In the genomic region with DNA sequence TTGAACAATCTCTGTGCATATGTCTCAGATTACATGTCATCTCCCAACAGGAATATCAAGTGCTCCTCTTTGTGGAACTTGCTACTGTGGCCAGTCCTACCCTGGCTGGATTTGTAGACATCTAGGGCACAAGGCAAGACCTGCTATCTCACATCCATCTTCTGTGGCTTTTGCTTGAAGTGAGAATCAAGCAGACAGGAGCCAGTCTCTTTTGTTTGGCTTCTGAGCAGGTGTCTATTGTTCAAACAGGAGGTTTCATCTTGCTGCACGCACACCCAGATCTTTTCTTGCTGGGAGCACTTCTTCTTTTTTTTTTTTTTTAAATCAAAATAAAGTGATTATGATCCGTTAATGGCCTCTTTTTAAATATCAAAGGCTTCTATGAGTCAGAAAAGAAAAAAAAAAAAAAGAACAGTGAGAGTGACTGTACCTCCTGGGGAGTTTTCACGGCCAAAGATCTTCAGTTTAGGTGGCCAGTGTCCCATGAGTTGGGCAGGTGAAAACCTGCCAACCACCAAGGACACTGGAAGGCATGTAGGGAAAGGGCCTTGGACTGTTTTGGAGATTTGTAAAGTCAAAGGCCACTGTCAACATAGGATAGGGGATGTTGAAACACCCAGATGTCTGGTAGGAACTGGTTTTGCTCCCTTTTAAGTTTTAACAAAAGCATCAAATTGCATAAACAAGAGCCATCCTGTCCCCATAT, we compare ENCODE assay signal across 1 cellular context.
TF ChIP-seq lines count a peak whose summit lies in the region.

No MANE protein-coding gene starts in this region.

TF ChIP-seq in HepG2, 621 proteins besides CTCF, POLR2A, EP300 and RAD21 (continued from another document and continues in another):
- TF ChIP-seq ZNF3 (CRISPR knock-in tag; IDR thresholded peaks at IDR 0.05) (no peak), SALL1 (CRISPR knock-in tag; IDR thresholded peaks at IDR 0.05) (peak; percentile 53), RELA (CRISPR knock-in tag; IDR thresholded peaks at IDR 0.05) (no peak), ZNF121 (CRISPR knock-in tag; IDR thresholded peaks at IDR 0.05) (peak; percentile 41; the same call in 1 of the 2 replicates), CBX1 (IDR thresholded peaks at IDR 0.05; ENCODE audit: low read depth) (no peak), SOX5 (CRISPR knock-in tag; IDR thresholded peaks at IDR 0.05; ENCODE audit: borderline replicate concordance) (peak; percentile 74), PHB2 (IDR thresholded peaks at IDR 0.05; ENCODE audit: partially characterized antibody) (no peak), SIX4 (CRISPR knock-in tag; IDR thresholded peaks at IDR 0.05) (peak; percentile 40; the same call in 1 of the 2 replicates), HDAC2 (CRISPR knock-in tag; IDR thresholded peaks at IDR 0.05) (no peak), SOX6 (IDR thresholded peaks at IDR 0.05) (no peak), SOX6 (CRISPR knock-in tag; IDR thresholded peaks at IDR 0.05) (peak; percentile 84), ZNF567 (CRISPR knock-in tag; IDR thresholded peaks at IDR 0.05; ENCODE audit: borderline replicate concordance) (no peak), NFYB (CRISPR knock-in tag; IDR thresholded peaks at IDR 0.05) (no peak), HNF4A (CRISPR knock-in tag; IDR thresholded peaks at IDR 0.05) (peak; percentile 63), ZNF790 (CRISPR knock-in tag; IDR thresholded peaks at IDR 0.05; ENCODE audit: borderline replicate concordance) (no peak), NCOA2 (CRISPR knock-in tag; IDR thresholded peaks at IDR 0.05) (peak; percentile 54; the same call in 1 of the 2 replicates), NR2F6 (IDR thresholded peaks at IDR 0.05) (peak; percentile 58), NR2F6 (CRISPR knock-in tag; IDR thresholded peaks at IDR 0.05) (peak; percentile 42; the same call in 1 of the 2 replicates), ZNF333 (CRISPR knock-in tag; IDR thresholded peaks at IDR 0.05; ENCODE audit: borderline replicate concordance) (no peak), HMGA1 (CRISPR knock-in tag; conservative IDR thresholded peaks at IDR 0.05) (no peak), U2AF1 (optimal IDR thresholded peaks at IDR 0.05; ENCODE audit: low read depth, low read length) (no peak), FOXK2 (IDR thresholded peaks at IDR 0.05) (no peak), RXRB (CRISPR knock-in tag; IDR thresholded peaks at IDR 0.05; ENCODE audit: borderline replicate concordance) (peak; percentile 15; the same call in 1 of the 2 replicates), MEF2D (CRISPR knock-in tag; IDR thresholded peaks at IDR 0.05) (no peak), ZNF34 (CRISPR knock-in tag; IDR thresholded peaks at IDR 0.05; ENCODE audit: borderline replicate concordance) (no peak), GFI1 (CRISPR knock-in tag; IDR thresholded peaks at IDR 0.05; ENCODE audit: borderline replicate concordance) (no peak), NFKBIZ (CRISPR knock-in tag; IDR thresholded peaks at IDR 0.05) (no peak), ETV5 (CRISPR knock-in tag; IDR thresholded peaks at IDR 0.05; ENCODE audit: borderline replicate concordance) (no peak), FOXP1 (IDR thresholded peaks at IDR 0.05) (no peak), FOXP1 (CRISPR knock-in tag; IDR thresholded peaks at IDR 0.05) (0 out of 2 replicates have a peak, but pooled peaks have one; percentile 19), ATF1 (CRISPR knock-in tag; IDR thresholded peaks at IDR 0.05) (no peak), MIXL1 (CRISPR knock-in tag; IDR thresholded peaks at IDR 0.05) (no peak), CBFB (CRISPR knock-in tag; IDR thresholded peaks at IDR 0.05) (no peak), NFE2L1 (CRISPR knock-in tag; IDR thresholded peaks at IDR 0.05; ENCODE audit: borderline replicate concordance) (no peak), HNF4G (IDR thresholded peaks at IDR 0.05; ENCODE audit: borderline replicate concordance, low read depth, low read length) (no peak), HNF4G (CRISPR knock-in tag; IDR thresholded peaks at IDR 0.05; ENCODE audit: borderline replicate concordance, low read depth) (no peak)
- TF ChIP-seq, protein P1, sequence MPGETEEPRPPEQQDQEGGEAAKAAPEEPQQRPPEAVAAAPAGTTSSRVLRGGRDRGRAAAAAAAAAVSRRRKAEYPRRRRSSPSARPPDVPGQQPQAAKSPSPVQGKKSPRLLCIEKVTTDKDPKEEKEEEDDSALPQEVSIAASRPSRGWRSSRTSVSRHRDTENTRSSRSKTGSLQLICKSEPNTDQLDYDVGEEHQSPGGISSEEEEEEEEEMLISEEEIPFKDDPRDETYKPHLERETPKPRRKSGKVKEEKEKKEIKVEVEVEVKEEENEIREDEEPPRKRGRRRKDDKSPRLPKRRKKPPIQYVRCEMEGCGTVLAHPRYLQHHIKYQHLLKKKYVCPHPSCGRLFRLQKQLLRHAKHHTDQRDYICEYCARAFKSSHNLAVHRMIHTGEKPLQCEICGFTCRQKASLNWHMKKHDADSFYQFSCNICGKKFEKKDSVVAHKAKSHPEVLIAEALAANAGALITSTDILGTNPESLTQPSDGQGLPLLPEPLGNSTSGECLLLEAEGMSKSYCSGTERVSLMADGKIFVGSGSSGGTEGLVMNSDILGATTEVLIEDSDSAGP (CRISPR knock-in tag; IDR thresholded peaks at IDR 0.05; ENCODE audit: borderline replicate concordance), result no peak
- TF ChIP-seq, protein P2, sequence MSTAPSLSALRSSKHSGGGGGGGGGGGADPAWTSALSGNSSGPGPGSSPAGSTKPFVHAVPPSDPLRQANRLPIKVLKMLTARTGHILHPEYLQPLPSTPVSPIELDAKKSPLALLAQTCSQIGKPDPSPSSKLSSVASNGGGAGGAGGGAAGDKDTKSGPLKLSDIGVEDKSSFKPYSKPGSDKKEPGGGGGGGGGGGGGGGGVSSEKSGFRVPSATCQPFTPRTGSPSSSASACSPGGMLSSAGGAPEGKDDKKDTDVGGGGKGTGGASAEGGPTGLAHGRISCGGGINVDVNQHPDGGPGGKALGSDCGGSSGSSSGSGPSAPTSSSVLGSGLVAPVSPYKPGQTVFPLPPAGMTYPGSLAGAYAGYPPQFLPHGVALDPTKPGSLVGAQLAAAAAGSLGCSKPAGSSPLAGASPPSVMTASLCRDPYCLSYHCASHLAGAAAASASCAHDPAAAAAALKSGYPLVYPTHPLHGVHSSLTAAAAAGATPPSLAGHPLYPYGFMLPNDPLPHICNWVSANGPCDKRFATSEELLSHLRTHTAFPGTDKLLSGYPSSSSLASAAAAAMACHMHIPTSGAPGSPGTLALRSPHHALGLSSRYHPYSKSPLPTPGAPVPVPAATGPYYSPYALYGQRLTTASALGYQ (CRISPR knock-in tag; IDR thresholded peaks at IDR 0.05), result no peak
- TF ChIP-seq, protein P3, sequence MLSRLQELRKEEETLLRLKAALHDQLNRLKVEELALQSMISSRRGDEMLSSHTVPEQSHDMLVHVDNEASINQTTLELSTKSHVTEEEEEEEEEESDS (CRISPR knock-in tag; IDR thresholded peaks at IDR 0.05; ENCODE audit: borderline replicate concordance), result no peak
- TF ChIP-seq, protein P4, sequence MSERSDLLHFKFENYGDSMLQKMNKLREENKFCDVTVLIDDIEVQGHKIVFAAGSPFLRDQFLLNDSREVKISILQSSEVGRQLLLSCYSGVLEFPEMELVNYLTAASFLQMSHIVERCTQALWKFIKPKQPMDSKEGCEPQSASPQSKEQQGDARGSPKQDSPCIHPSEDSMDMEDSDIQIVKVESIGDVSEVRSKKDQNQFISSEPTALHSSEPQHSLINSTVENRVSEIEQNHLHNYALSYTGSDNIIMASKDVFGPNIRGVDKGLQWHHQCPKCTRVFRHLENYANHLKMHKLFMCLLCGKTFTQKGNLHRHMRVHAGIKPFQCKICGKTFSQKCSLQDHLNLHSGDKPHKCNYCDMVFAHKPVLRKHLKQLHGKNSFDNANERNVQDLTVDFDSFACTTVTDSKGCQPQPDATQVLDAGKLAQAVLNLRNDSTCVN (CRISPR knock-in tag; IDR thresholded peaks at IDR 0.05; ENCODE audit: borderline replicate concordance), result no peak
- TF ChIP-seq, protein P5, sequence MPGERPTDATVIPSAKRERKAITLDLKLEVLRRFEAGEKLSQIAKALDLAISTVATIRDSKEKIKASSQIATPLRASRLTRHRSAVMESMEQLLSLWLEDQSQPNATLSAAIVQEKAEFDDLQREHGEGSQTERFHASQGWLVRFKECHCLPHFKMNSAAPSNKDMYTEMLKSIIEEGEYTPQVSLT (CRISPR knock-in tag; IDR thresholded peaks at IDR 0.05; ENCODE audit: borderline replicate concordance, low read depth), result no peak
- TF ChIP-seq, protein P6, sequence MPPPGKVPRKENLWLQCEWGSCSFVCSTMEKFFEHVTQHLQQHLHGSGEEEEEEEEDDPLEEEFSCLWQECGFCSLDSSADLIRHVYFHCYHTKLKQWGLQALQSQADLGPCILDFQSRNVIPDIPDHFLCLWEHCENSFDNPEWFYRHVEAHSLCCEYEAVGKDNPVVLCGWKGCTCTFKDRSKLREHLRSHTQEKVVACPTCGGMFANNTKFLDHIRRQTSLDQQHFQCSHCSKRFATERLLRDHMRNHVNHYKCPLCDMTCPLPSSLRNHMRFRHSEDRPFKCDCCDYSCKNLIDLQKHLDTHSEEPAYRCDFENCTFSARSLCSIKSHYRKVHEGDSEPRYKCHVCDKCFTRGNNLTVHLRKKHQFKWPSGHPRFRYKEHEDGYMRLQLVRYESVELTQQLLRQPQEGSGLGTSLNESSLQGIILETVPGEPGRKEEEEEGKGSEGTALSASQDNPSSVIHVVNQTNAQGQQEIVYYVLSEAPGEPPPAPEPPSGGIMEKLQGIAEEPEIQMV (CRISPR knock-in tag; IDR thresholded peaks at IDR 0.05; ENCODE audit: low read depth), result no peak
- TF ChIP-seq, protein P7, sequence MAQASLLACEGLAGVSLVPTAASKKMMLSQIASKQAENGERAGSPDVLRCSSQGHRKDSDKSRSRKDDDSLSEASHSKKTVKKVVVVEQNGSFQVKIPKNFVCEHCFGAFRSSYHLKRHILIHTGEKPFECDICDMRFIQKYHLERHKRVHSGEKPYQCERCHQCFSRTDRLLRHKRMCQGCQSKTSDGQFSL (CRISPR knock-in tag; IDR thresholded peaks at IDR 0.05), result no peak
- TF ChIP-seq, protein P8, sequence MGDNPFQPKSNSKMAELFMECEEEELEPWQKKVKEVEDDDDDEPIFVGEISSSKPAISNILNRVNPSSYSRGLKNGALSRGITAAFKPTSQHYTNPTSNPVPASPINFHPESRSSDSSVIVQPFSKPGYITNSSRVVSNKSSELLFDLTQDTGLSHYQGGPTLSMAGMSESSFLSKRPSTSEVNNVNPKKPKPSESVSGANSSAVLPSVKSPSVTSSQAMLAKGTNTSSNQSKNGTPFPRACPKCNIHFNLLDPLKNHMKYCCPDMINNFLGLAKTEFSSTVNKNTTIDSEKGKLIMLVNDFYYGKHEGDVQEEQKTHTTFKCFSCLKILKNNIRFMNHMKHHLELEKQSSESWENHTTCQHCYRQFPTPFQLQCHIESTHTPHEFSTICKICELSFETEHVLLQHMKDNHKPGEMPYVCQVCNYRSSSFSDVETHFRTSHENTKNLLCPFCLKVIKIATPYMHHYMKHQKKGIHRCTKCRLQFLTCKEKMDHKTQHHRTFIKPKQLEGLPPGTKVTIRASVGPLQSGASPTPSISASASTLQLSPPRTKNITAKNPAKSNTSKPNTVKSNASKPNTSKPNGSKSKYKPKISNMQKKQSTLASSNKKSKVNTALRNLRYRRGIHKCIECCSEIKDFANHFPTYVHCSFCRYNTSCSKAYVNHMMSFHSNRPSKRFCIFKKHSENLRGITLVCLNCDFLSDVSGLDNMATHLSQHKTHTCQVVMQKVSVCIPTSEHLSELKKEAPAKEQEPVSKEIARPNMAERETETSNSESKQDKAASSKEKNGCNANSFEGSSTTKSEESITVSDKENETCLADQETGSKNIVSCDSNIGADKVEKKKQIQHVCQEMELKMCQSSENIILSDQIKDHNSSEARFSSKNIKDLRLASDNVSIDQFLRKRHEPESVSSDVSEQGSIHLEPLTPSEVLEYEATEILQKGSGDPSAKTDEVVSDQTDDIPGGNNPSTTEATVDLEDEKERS (CRISPR knock-in tag; IDR thresholded peaks at IDR 0.05), result no peak
- TF ChIP-seq, protein P9, sequence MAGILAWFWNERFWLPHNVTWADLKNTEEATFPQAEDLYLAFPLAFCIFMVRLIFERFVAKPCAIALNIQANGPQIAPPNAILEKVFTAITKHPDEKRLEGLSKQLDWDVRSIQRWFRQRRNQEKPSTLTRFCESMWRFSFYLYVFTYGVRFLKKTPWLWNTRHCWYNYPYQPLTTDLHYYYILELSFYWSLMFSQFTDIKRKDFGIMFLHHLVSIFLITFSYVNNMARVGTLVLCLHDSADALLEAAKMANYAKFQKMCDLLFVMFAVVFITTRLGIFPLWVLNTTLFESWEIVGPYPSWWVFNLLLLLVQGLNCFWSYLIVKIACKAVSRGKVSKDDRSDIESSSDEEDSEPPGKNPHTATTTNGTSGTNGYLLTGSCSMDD (CRISPR knock-in tag; IDR thresholded peaks at IDR 0.05), result no peak
- TF ChIP-seq, protein P10, sequence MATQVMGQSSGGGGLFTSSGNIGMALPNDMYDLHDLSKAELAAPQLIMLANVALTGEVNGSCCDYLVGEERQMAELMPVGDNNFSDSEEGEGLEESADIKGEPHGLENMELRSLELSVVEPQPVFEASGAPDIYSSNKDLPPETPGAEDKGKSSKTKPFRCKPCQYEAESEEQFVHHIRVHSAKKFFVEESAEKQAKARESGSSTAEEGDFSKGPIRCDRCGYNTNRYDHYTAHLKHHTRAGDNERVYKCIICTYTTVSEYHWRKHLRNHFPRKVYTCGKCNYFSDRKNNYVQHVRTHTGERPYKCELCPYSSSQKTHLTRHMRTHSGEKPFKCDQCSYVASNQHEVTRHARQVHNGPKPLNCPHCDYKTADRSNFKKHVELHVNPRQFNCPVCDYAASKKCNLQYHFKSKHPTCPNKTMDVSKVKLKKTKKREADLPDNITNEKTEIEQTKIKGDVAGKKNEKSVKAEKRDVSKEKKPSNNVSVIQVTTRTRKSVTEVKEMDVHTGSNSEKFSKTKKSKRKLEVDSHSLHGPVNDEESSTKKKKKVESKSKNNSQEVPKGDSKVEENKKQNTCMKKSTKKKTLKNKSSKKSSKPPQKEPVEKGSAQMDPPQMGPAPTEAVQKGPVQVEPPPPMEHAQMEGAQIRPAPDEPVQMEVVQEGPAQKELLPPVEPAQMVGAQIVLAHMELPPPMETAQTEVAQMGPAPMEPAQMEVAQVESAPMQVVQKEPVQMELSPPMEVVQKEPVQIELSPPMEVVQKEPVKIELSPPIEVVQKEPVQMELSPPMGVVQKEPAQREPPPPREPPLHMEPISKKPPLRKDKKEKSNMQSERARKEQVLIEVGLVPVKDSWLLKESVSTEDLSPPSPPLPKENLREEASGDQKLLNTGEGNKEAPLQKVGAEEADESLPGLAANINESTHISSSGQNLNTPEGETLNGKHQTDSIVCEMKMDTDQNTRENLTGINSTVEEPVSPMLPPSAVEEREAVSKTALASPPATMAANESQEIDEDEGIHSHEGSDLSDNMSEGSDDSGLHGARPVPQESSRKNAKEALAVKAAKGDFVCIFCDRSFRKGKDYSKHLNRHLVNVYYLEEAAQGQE (IDR thresholded peaks at IDR 0.05; ENCODE audit: borderline replicate concordance in 1 of 2, low read depth in 1 of 2, low read length in 2 of 2), result no peak
- TF ChIP-seq, protein P11, sequence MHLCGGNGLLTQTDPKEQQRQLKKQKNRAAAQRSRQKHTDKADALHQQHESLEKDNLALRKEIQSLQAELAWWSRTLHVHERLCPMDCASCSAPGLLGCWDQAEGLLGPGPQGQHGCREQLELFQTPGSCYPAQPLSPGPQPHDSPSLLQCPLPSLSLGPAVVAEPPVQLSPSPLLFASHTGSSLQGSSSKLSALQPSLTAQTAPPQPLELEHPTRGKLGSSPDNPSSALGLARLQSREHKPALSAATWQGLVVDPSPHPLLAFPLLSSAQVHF (CRISPR knock-in tag; IDR thresholded peaks at IDR 0.05), result no peak
